ENCODE assay signal across 21 cellular contexts in genomic region chr13:88376762-88377388, GRCh38.
DNase-seq lines count a peak whose midpoint lies in the region; ATAC-seq and TF ChIP-seq lines count a peak whose summit lies in the region.
"Had no signal": no experiment of that assay in that cellular context is flagged by ENCODE, and none has a peak within 500 bp of the region (broad histone marks: within the 10 kb centered on the region; RNA-seq: fewer than 3 reads in every experiment).

No MANE protein-coding gene starts in this region.

- H3K4me3 ChIP-seq in MM.1S (ENCODE audit: low read length) = 0 out of 2 replicates have a peak overlapping the region, but pooled peaks have one; percentile 17
- H3K4me3 ChIP-seq: GM23248, SJCRH30 had no signal

- H3K79me2 ChIP-seq in MM.1S (ENCODE audit: low read length) = no peaks in the 10 kb centered on the region

- DNase-seq in MM.1S (peak; percentile 6), NOMO-1 treated with DMSO at 0.1 percent for 48 hours (lab: John Stamatoyannopoulos, UW; ENCODE audit: unreplicated experiment) (peak; percentile 63), immature natural killer cell (peak; percentile 17 to 29 (median 22)), SHP77 treated with DMSO at 0.1 percent for 48 hours (lab: John Stamatoyannopoulos, UW) (no peak), NCI-H774 (lab: John Stamatoyannopoulos, UW) (no peak), NCI-H748 treated with DMSO at 0.1 percent for 48 hours (lab: John Stamatoyannopoulos, UW) (no peak)
- DNase-seq: BE2C; Caco-2; CD4-positive, CD25-positive, alpha-beta regulatory T cell; DMS153; GDM1; GM23248; HCEC 1CT; NCI-H1092; NCI-H1436 treated with DMSO at 0.1 percent for 48 hours; NCI-H2029; NCI-H2171; NCI-H526; NK-92 treated with Interleukin-12 subunit alpha and Interleukin-12 subunit beta, amount 100 ng/mL, for 24 hours; SJCRH30 had no signal

- H3K9me3 ChIP-seq in MM.1S (replicated peaks; ENCODE audit: insufficient read depth, low read length) = no peaks in the 10 kb centered on the region
- H3K9me3 ChIP-seq: BE2C, SJCRH30 had no signal

- peak overlapping the region; percentile 49 to 88 (median 69) for H3K4me3 Mint-ChIP-seq in immature natural killer cell
- H3K4me3 Mint-ChIP-seq: CD4-positive, CD25-positive, alpha-beta regulatory T cell had no signal

- peaks cover 0 to 7% (median 0%) of the 10 kb centered on the region in 3 donors for H3K36me3 Mint-ChIP-seq in immature natural killer cell
- H3K36me3 Mint-ChIP-seq: CD4-positive, CD25-positive, alpha-beta regulatory T cell had no signal

- H3K36me3 ChIP-seq in MM.1S (replicated peaks; ENCODE audit: insufficient read depth, low read length) = no peaks in the 10 kb centered on the region
- H3K36me3 ChIP-seq: BE2C, SJCRH30 had no signal

- H3K27me3 Mint-ChIP-seq in immature natural killer cell (ENCODE audit: low read depth in 3 of 3) = no peaks in the 10 kb centered on the region
- H3K27me3 Mint-ChIP-seq: CD4-positive, CD25-positive, alpha-beta regulatory T cell had no signal

- H2AFZ ChIP-seq in MM.1S (ENCODE audit: low read length) = no peak overlapping the region
- H2AFZ ChIP-seq: GM23248 had no signal

- peaks cover 4% of the 10 kb centered on the region; the same call in 1 of the 2 replicates for H3F3A ChIP-seq in MM.1S (ENCODE audit: insufficient read depth, low read length)

- H3K9me3 Mint-ChIP-seq in immature natural killer cell = peaks cover 0 to 8% (median under 1%) of the 10 kb centered on the region in 6 donors

- peak overlapping the region in 5 of 6 donors; percentile 30 to 60 (median 53) for H3K27ac Mint-ChIP-seq in immature natural killer cell
- H3K27ac Mint-ChIP-seq: CD4-positive, CD25-positive, alpha-beta regulatory T cell had no signal

- H3K27ac ChIP-seq in MM.1S (ENCODE audit: low read length) = no peak overlapping the region; the same call in 1 of the 2 replicates
- H3K27ac ChIP-seq: GM23248, SJCRH30 had no signal

- H3K4me2 ChIP-seq in MM.1S (ENCODE audit: low read depth, low read length) = peak overlapping the region; percentile 54

- TF ChIP-seq CTCF in MM.1S (IDR thresholded peaks at IDR 0.05; ENCODE audit: low read length) = no peak

- ATAC-seq in HG03342 (IDR thresholded peaks at IDR 0.05; ENCODE audit: unreplicated experiment) = no peak

- H3K4me1 ChIP-seq in MM.1S (ENCODE audit: low read length) = no peaks in the 10 kb centered on the region
- H3K4me1 ChIP-seq: BE2C, Caco-2, SJCRH30 had no signal

- no peaks in the 10 kb centered on the region for H4K20me1 ChIP-seq in MM.1S (ENCODE audit: insufficient read depth, low read length)

- H3K4me1 Mint-ChIP-seq in immature natural killer cell = peaks cover 27 to 48% of the 10 kb centered on the region in 2 donors
- H3K4me1 Mint-ChIP-seq: CD4-positive, CD25-positive, alpha-beta regulatory T cell had no signal

- no peaks in the 10 kb centered on the region for H3K27me3 ChIP-seq in MM.1S (replicated peaks; ENCODE audit: insufficient read depth, low read length)
- H3K27me3 ChIP-seq: BE2C, SJCRH30 had no signal

- no peaks in the 10 kb centered on the region for H3K9me2 ChIP-seq in MM.1S (replicated peaks; ENCODE audit: insufficient read depth, low read length)

- H3K9ac ChIP-seq in MM.1S (ENCODE audit: low read length) = no peak overlapping the region
- H3K9ac ChIP-seq: GM23248 had no signal

Comparison
In these comparisons a context has a peak if more than half of its experiments do, and no peak if none do; other contexts are left out.
1. DNase-seq: peak in MM.1S (single experiment), NOMO-1 treated with DMSO at 0.1 percent for 48 hours (single experiment) and immature natural killer cell (3 of 3); none in SHP77 treated with DMSO at 0.1 percent for 48 hours (single experiment), NCI-H774 (single experiment) and NCI-H748 treated with DMSO at 0.1 percent for 48 hours (single experiment).